ENCODE assay signal across 8 cellular contexts in the genomic region with DNA sequence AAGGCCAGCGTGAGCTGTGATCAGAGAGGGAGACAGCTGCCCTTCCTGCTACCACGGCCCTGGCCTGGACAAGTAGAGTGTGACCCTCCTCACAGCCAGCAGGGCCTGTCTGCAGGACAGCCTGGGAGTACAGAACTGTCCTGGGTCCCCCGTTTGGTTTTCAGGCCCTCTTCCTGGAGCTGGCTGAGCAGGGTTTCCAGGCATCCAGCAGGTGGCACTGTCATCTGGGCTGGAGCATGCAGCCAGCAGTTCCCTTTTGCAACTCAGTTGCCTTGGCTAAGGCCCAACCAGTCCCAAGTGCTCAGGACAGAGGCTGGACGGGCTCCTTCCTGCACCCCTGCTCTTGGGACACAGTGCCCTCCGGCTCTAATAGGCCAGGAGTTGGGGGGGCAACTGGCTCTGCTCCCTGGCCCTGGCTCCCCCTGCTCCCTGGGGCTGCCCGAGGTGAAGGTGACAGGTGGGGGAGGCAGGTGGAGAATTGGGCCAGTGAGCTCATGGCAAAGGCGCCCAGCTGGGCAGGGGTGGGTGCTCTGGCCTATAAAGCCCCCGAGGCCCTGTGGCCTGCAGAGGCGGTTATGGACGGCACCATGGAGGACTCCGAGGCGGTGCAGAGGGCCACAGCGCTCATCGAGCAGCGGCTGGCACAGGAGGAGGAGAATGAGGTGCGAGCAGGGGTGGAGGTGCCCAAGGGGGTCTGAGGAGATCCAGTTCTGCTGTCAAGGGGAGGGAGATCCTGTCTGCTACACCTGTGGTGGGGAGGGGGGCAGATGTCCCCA. TPM values are rescaled to one million over a fixed set of nuclear protein-coding genes. Genes with fewer than 3 reads are reported as not detected.
DNase-seq lines count a peak whose midpoint lies in the region; ATAC-seq and TF ChIP-seq lines count a peak whose summit lies in the region.

A gene with protein sequence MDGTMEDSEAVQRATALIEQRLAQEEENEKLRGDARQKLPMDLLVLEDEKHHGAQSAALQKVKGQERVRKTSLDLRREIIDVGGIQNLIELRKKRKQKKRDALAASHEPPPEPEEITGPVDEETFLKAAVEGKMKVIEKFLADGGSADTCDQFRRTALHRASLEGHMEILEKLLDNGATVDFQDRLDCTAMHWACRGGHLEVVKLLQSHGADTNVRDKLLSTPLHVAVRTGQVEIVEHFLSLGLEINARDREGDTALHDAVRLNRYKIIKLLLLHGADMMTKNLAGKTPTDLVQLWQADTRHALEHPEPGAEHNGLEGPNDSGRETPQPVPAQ (plus strand): TSS at position 566 of the 776 bp plus-strand sequence. CDS start 10 bp downstream, at position 576.

- no peaks in the 10 kb centered on the region for H3K27me3 ChIP-seq in colonic mucosa
- H3K27me3 ChIP-seq in left lung = no peaks in the 10 kb centered on the region

- H3K9me3 ChIP-seq in colonic mucosa (no peaks in the 10 kb centered on the region), left lung (no peaks in the 10 kb centered on the region)

- DNase-seq in COLO668 (lab: John Stamatoyannopoulos, UW; ENCODE audit: unreplicated experiment) = peak; percentile 47
- peak; percentile 1 for DNase-seq in NCI-H2029 treated with DMSO at 0.1 percent for 48 hours (lab: John Stamatoyannopoulos, UW)
- DNase-seq in activated CD4-positive, alpha-beta T cell treated with anti-CD3 and anti-CD28 coated beads for 24 hours (ENCODE audit: low read depth in 2 of 2) = peak; percentile 29 to 47
- DNase-seq in colonic mucosa = peak; percentile 73
- DNase-seq in left lung = peak; percentile 81 to 85
- DNase-seq in stimulated activated CD4-positive, alpha-beta T cell treated with anti-CD3 and anti-CD28 coated beads, Interleukin-4, amount 100 ng/mL, for 48 hours (ENCODE audit: low read depth in 2 of 2) = peak; percentile 46 to 59
- no peak for DNase-seq in NCI-H524 treated with DMSO at 0.1 percent for 48 hours (lab: John Stamatoyannopoulos, UW)

- intact Hi-C loops in colonic mucosa (cut with DNase I) = loop anchor here (5.0 kb wide), 1 partner anchor 40 kb away; no protein-coding TSS in a partner anchor
- intact Hi-C loops in left lung (cut with DNase I) = no loop called here

- H3K36me3 ChIP-seq in colonic mucosa = no peaks in the 10 kb centered on the region
- peaks cover 0 to 42% of the 10 kb centered on the region in 2 donors for H3K36me3 ChIP-seq in left lung

- no peak within 1 kb of the TSS for H3K27ac ChIP-seq in colonic mucosa
- peak within 1 kb of the TSS; percentile 57 to 62 for H3K27ac ChIP-seq in left lung

- no peak within 1 kb of the TSS for H3K4me3 ChIP-seq in colonic mucosa
- no peak within 1 kb of the TSS for H3K4me3 ChIP-seq in left lung

- H3K9ac ChIP-seq in colonic mucosa (ENCODE audit: low read depth in 2 of 2, low read length in 2 of 2) = peak within 1 kb of the TSS in 1 of 2 donors; percentile 34

- peak; percentile 62 for ATAC-seq in GM21529 (IDR thresholded peaks at IDR 0.05; ENCODE audit: unreplicated experiment)
- peak; percentile 79 for ATAC-seq in left lung

- H3K4me1 ChIP-seq in colonic mucosa (no peaks in the 10 kb centered on the region), left lung (peaks cover 6 to 17% of the 10 kb centered on the region in 2 donors)

- TF ChIP-seq CTCF in colonic mucosa (IDR thresholded peaks at IDR 0.05) (peak; percentile 74), left lung (IDR thresholded peaks at IDR 0.05) (peak; percentile 73 to 84)

RNA-seq across cellular contexts. Expression of the gene that starts here (rescaled TPM):
- total RNA-seq in colonic mucosa = under 1 TPM in 1 of 2 donors, not detected in 1; 0.24 TPM
- total RNA-seq in left lung = 1 to 10 TPM; 1.3 to 1.9 TPM

Comparison
In these comparisons a context has a peak if more than half of its experiments do, and no peak if none do; other contexts are left out.
1. Peak in DNase-seq in colonic mucosa; RNA of the gene not detected or under 1 TPM.